In genomic region chr17:27197523-27197922, GRCh38 we compare ENCODE assay signal across 8 cellular contexts.
DNase-seq lines count a peak whose midpoint lies in the region; ATAC-seq and TF ChIP-seq lines count a peak whose summit lies in the region.
"Not testable (repeated sequence)": the region's sequence is repeated elsewhere in the genome, so short reads cannot be mapped to it uniquely, and the experiment has no call there.

No MANE protein-coding gene starts in this region.

- not testable (repeated sequence) for H2AFZ ChIP-seq in Karpas-422 (ENCODE audit: low read length); hepatocyte

- not testable (repeated sequence) for H3K4me1 ChIP-seq in A673 (ENCODE audit: insufficient read depth, low read length, poor library complexity, severe bottlenecking); Karpas-422 (ENCODE audit: low read length); Panc1 (ENCODE audit: control insufficient read depth, insufficient read depth, low read length); hepatocyte (ENCODE audit: insufficient read depth)

- not testable (repeated sequence) for H4K20me1 ChIP-seq in Karpas-422 (ENCODE audit: insufficient read depth, low read depth, low read length); hepatocyte (ENCODE audit: insufficient read depth, poor library complexity, severe bottlenecking)

- H3K27ac ChIP-seq in A673 (ENCODE audit: low read depth, low read length, poor library complexity, severe bottlenecking); Karpas-422 (ENCODE audit: low read length); Panc1 (ENCODE audit: low read length); hepatocyte: not testable (repeated sequence)

- BruUV-seq in A673 (replicated peaks; lab: Mats Ljungman, UMichigan); Panc1 (replicated peaks; lab: Mats Ljungman, UMichigan): not testable (repeated sequence)

- intact Hi-C loops in A673 (cut with micrococcal nuclease; ENCODE audit: unreplicated experiment): not testable (repeated sequence)
- intact Hi-C loops in Panc1 (cut with micrococcal nuclease; ENCODE audit: unreplicated experiment): loop anchor here (10.0 kb wide), 2 partner anchors 47 to 93 kb away; no protein-coding TSS in a partner anchor

- H3K9ac ChIP-seq in Karpas-422 (ENCODE audit: low read length): not testable (repeated sequence)

- H3K4me2 ChIP-seq in Karpas-422 (ENCODE audit: low read depth, low read length, poor library complexity, severe bottlenecking); hepatocyte: not testable (repeated sequence)

- 41% methylated on average over 7 of the region's 8 CpGs for WGBS in hepatocyte (ENCODE audit: low lambda C conversion rate, missing lambda C conversion rate)

- H3K4me3 Mint-ChIP-seq in endothelial cell (ENCODE audit: unreplicated experiment); progenitor cell of endocrine pancreas (ENCODE audit: low read depth): not testable (repeated sequence)

- CTCF ChIA-PET in A673 (lab: Charles Lee); Panc1 (lab: Charles Lee): not testable (repeated sequence)

- in situ Hi-C loops in Panc1 (cut with HindIII; ENCODE audit: low pct_unique_long_range_greater_than_20kb, low sequenced_read_pairs): not testable (repeated sequence)

- H3K27me3 Mint-ChIP-seq in endothelial cell (ENCODE audit: unreplicated experiment); progenitor cell of endocrine pancreas: not testable (repeated sequence)

- not testable (repeated sequence) for H3K27me3 ChIP-seq in A673 (replicated peaks; ENCODE audit: insufficient read depth, low read depth, low read length, poor library complexity); GM06990 (replicated peaks; ENCODE audit: control insufficient read depth, insufficient read depth, low read length); Karpas-422 (ENCODE audit: low read length); Panc1 (ENCODE audit: control insufficient read depth, insufficient read depth, low read length); hepatocyte

- POLR2A ChIA-PET in A673 (lab: Charles Lee; ENCODE audit: low non-redundant PET): not testable (repeated sequence)
- POLR2A ChIA-PET in Panc1 (lab: Charles Lee): interaction anchor here (0.7 kb wide), 1 partner anchor 117 kb away, joined by 3 read pairs; no protein-coding TSS in a partner anchor

- peak; percentile 52 for TF ChIP-seq CTCF in A673 (conservative IDR thresholded peaks at IDR 0.05; ENCODE audit: low read depth, low read length)
- TF ChIP-seq CTCF in GM06990 (IDR thresholded peaks at IDR 0.05; ENCODE audit: insufficient read depth, low read length, poor library complexity, severe bottlenecking): peak; percentile 49
- peak; percentile 60 for TF ChIP-seq CTCF in Panc1 (IDR thresholded peaks at IDR 0.05)
- not testable (repeated sequence) for TF ChIP-seq CTCF in endothelial cell (IDR thresholded peaks at IDR 0.05; ENCODE audit: unreplicated experiment)
- peak; percentile 19 for TF ChIP-seq CTCF in hepatocyte (IDR thresholded peaks at IDR 0.05; ENCODE audit: poor library complexity)
- TF ChIP-seq CTCF in progenitor cell of endocrine pancreas (IDR thresholded peaks at IDR 0.05; ENCODE audit: unreplicated experiment): peak; percentile 26

- H3K79me2 ChIP-seq in Karpas-422 (ENCODE audit: low read length); hepatocyte: not testable (repeated sequence)

- not testable (repeated sequence) for H3K36me3 Mint-ChIP-seq in endothelial cell (ENCODE audit: low read depth, unreplicated experiment); progenitor cell of endocrine pancreas (ENCODE audit: insufficient read depth)

- not testable (repeated sequence) for H3K4me1 Mint-ChIP-seq in endothelial cell (ENCODE audit: unreplicated experiment); progenitor cell of endocrine pancreas (ENCODE audit: low read depth)

- ATAC-seq in Panc1: not testable (repeated sequence)

- H3K36me3 ChIP-seq in A673 (ENCODE audit: insufficient read depth, low read length, poor library complexity, severe bottlenecking); GM06990 (ENCODE audit: control insufficient read depth, insufficient read depth, low read length); Karpas-422 (ENCODE audit: insufficient read depth, low read length); Panc1 (ENCODE audit: control insufficient read depth, insufficient read depth, low read length); hepatocyte (replicated peaks; ENCODE audit: insufficient read depth, low read depth): not testable (repeated sequence)

- not testable (repeated sequence) for H3K9me3 ChIP-seq in A673 (ENCODE audit: low read depth, low read length, poor library complexity, severe bottlenecking); Karpas-422 (ENCODE audit: low read length); Panc1 (ENCODE audit: control insufficient read depth, insufficient read depth, low read depth, low read length); hepatocyte (ENCODE audit: low read depth)

- not testable (repeated sequence) for H3K9me3 Mint-ChIP-seq in endothelial cell (ENCODE audit: unreplicated experiment)
- H3K9me3 Mint-ChIP-seq in progenitor cell of endocrine pancreas (ENCODE audit: low read depth): peaks cover 36% of the 10 kb centered on the region

- peak; percentile 52 for DNase-seq in A673 (ENCODE audit: low spot score)
- not testable (repeated sequence) for DNase-seq in GM06990 (ENCODE audit: extremely low read depth, insufficient read length); Panc1 (ENCODE audit: low read depth, low spot score); hepatocyte (ENCODE audit: low spot score); progenitor cell of endocrine pancreas (ENCODE audit: low spot score, unreplicated experiment)
- peak; percentile 53 for DNase-seq in Karpas-422
- DNase-seq in activated naive CD4-positive, alpha-beta T cell treated with anti-CD3 and anti-CD28 coated beads, Interleukin-2, amount 50 U/mL, for 16 hours: peak; percentile 16
- peak; percentile 3 for DNase-seq in endothelial cell (ENCODE audit: low spot score)

- H3K27ac Mint-ChIP-seq in endothelial cell (ENCODE audit: unreplicated experiment); progenitor cell of endocrine pancreas: not testable (repeated sequence)

- H3K4me3 ChIP-seq in A673 (ENCODE audit: low read depth, low read length, poor library complexity, severe bottlenecking); GM06990 (replicated peaks; ENCODE audit: low read depth, low read length); Karpas-422 (ENCODE audit: low read length); Panc1 (ENCODE audit: low read depth in 2 of 2, low read length in 2 of 2); hepatocyte: not testable (repeated sequence)

- H3K9me2 ChIP-seq in Karpas-422 (replicated peaks; ENCODE audit: insufficient read depth, low read length); hepatocyte (replicated peaks; ENCODE audit: insufficient read depth): not testable (repeated sequence)
